ENCODE assay signal across 37 cellular contexts in genomic region chr9:15033316-15033715, GRCh38.
"Had no signal": no experiment of that assay in that cellular context is flagged by ENCODE, and none has a peak within 500 bp of the region (broad histone marks: within the 10 kb centered on the region; RNA-seq: fewer than 3 reads in every experiment).

No MANE protein-coding gene starts in this region.

- H3K9me3 ChIP-seq: ascending aorta had no signal

- ATAC-seq: activated CD8-positive, alpha-beta T cell treated with anti-CD3 and anti-CD28 coated beads for 36 hours; activated naive CD8-positive, alpha-beta T cell treated with anti-CD3 and anti-CD28 coated beads, Interleukin-2, amount 50 U/mL, for 24 hours; activated T-cell treated with anti-CD3 and anti-CD28 coated beads, Interleukin-2, amount 50 U/mL, for 4 hours; activated T-cell treated with anti-CD3 and anti-CD28 coated beads, Interleukin-2, amount 50 U/mL, for 72 hours; activated T-helper 17 cell treated with anti-CD3 and anti-CD28 coated beads, Interleukin-2, amount 50 U/mL, for 72 hours had no signal

- H3K27me3 Mint-ChIP-seq: activated B cell treated with CpG ODN at 0.5 μM for 24 hours; activated CD8-positive, alpha-beta T cell treated with anti-CD3 and anti-CD28 coated beads for 36 hours; activated naive CD4-positive, alpha-beta T cell treated with anti-CD3 and anti-CD28 coated beads, Interleukin-2, amount 10 ng/mL, durations not matched to agents 7 days and 5 days; activated naive CD8-positive, alpha-beta T cell treated with anti-CD3 and anti-CD28 coated beads, Interleukin-2, amount 50 U/mL, for 24 hours; activated T-helper 17 cell treated with anti-CD3 and anti-CD28 coated beads, Interleukin-2, amount 50 U/mL, for 72 hours; brain had no signal

- H3K4me3 ChIP-seq: ascending aorta, cardiac muscle cell had no signal

- H3K4me1 ChIP-seq: ascending aorta had no signal

- H3K36me3 Mint-ChIP-seq: activated CD4-positive, alpha-beta memory T cell treated with anti-CD3 and anti-CD28 coated beads for 36 hours; activated naive CD4-positive, alpha-beta T cell treated with anti-CD3 and anti-CD28 coated beads, Interleukin-2, amount 10 ng/mL, durations not matched to agents 7 days and 5 days; activated naive CD4-positive, alpha-beta T cell treated with anti-CD3 and anti-CD28 coated beads, Interleukin-2, amount 50 U/mL, for 24 hours; activated naive CD8-positive, alpha-beta T cell; activated naive CD8-positive, alpha-beta T cell treated with anti-CD3 and anti-CD28 coated beads, Interleukin-2, amount 10 ng/mL, durations not matched to agents 7 days and 5 days; brain had no signal

- DNase-seq: activated B cell treated with CpG ODN at 0.5 μM for 24 hours; activated CD4-positive, alpha-beta memory T cell treated with anti-CD3 and anti-CD28 coated beads for 36 hours; activated CD4-positive, alpha-beta T cell treated with anti-CD3 and anti-CD28 coated beads for 4 hours; activated CD4-positive, alpha-beta T cell treated with anti-CD3 and anti-CD28 coated beads, Interleukin-2, amount 10 ng/mL, durations not matched to agents 24 days and 14 days; activated CD4-positive, alpha-beta T cell treated with anti-CD3 and anti-CD28 coated beads, Interleukin-2, amount 50 U/mL, for 1 hour; activated CD4-positive, alpha-beta T cell treated with anti-CD3 and anti-CD28 coated beads, Interleukin-2, amount 50 U/mL, for 4 hours; activated CD4-positive, CD25-positive, alpha-beta regulatory T cell treated with anti-CD3 and anti-CD28 coated beads, Interleukin-2, amount 50 U/mL, for 72 hours; activated CD8-positive, alpha-beta memory T cell treated with anti-CD3 and anti-CD28 coated beads, Interleukin-2, amount 50 U/mL, for 4 hours; activated CD8-positive, alpha-beta T cell treated with anti-CD3 and anti-CD28 coated beads for 36 hours; activated effector memory CD4-positive, alpha-beta T cell treated with Interleukin-2 at 50 U/mL for 16 hours; activated gamma-delta T cell; activated naive CD4-positive, alpha-beta T cell treated with anti-CD3 and anti-CD28 coated beads, Interleukin-2, amount 10 ng/mL, durations not matched to agents 7 days and 5 days; activated naive CD4-positive, alpha-beta T cell treated with Interleukin-2 at 50 U/mL for 16 hours; activated naive CD8-positive, alpha-beta T cell treated with anti-CD3 and anti-CD28 coated beads, Interleukin-2, amount 10 ng/mL, durations not matched to agents 7 days and 5 days; activated naive CD8-positive, alpha-beta T cell treated with anti-CD3 and anti-CD28 coated beads, Interleukin-2, amount 50 U/mL, for 24 hours; activated T-cell treated with anti-CD3 and anti-CD28 coated beads for 4 hours; activated T-cell treated with anti-CD3 and anti-CD28 coated beads, Interleukin-2, amount 50 U/mL, for 1 hour; activated T-cell treated with anti-CD3 and anti-CD28 coated beads, Interleukin-2, amount 50 U/mL, for 4 hours; activated T-cell treated with anti-CD3 and anti-CD28 coated beads, Interleukin-2, amount 50 U/mL, for 72 hours; amygdala; anterior cingulate cortex; caudate nucleus; cerebellar nuclear complex; T-helper 1 cell; T-helper 2 cell; T-helper 9 cell had no signal

- H3K36me3 ChIP-seq: ascending aorta, cardiac muscle cell had no signal

- H3K27ac Mint-ChIP-seq: activated B cell treated with CpG ODN at 0.5 μM for 24 hours; activated CD4-positive, alpha-beta memory T cell treated with anti-CD3 and anti-CD28 coated beads for 36 hours; activated CD4-positive, alpha-beta T cell treated with anti-CD3 and anti-CD28 coated beads, Interleukin-2, amount 10 ng/mL, durations not matched to agents 24 days and 14 days; activated CD8-positive, alpha-beta T cell treated with anti-CD3 and anti-CD28 coated beads for 36 hours; activated naive CD4-positive, alpha-beta T cell treated with anti-CD3 and anti-CD28 coated beads, Interleukin-2, amount 10 ng/mL, durations not matched to agents 7 days and 5 days; activated naive CD4-positive, alpha-beta T cell treated with anti-CD3 and anti-CD28 coated beads, Interleukin-2, amount 50 U/mL, for 24 hours; activated naive CD8-positive, alpha-beta T cell; activated naive CD8-positive, alpha-beta T cell treated with anti-CD3 and anti-CD28 coated beads, Interleukin-2, amount 10 ng/mL, durations not matched to agents 7 days and 5 days; activated naive CD8-positive, alpha-beta T cell treated with anti-CD3 and anti-CD28 coated beads, Interleukin-2, amount 50 U/mL, for 24 hours; activated T-cell treated with anti-CD3 and anti-CD28 coated beads, Interleukin-2, amount 50 U/mL, for 72 hours; activated T-helper 1 cell treated with anti-CD3 and anti-CD28 coated beads, Interleukin-12 subunit alpha, Interleukin-12 subunit beta, Interleukin-2, Interleukin-4 antibody, amounts not matched to agents 30 ng/mL and 10 ng/mL and 1 ng/mL, durations not matched to agents 14 hours and 24 hours and 36 hours; activated T-helper 17 cell treated with anti-CD3 and anti-CD28 coated beads, Interleukin-2, amount 50 U/mL, for 72 hours; brain; T-helper 1 cell treated with Interleukin-12 subunit alpha and Interleukin-12 subunit beta and Interleukin-4 antibody, amounts not matched to agents 30 μg/mL and 1 μg/mL, for 36 hours; T-helper 2 cell treated with Interferon-gamma antibody and Interleukin-4, amounts not matched to agents 5 μg/mL and 100 μg/mL, for 36 hours had no signal

- H3K27me3 ChIP-seq: ascending aorta, cardiac muscle cell had no signal

- H3K4me1 Mint-ChIP-seq: activated B cell treated with CpG ODN at 0.5 μM for 24 hours; activated CD4-positive, alpha-beta T cell treated with anti-CD3 and anti-CD28 coated beads, Interleukin-2, amount 10 ng/mL, durations not matched to agents 24 days and 14 days; activated naive CD4-positive, alpha-beta T cell treated with anti-CD3 and anti-CD28 coated beads, Interleukin-2, amount 10 ng/mL, durations not matched to agents 7 days and 5 days; activated naive CD4-positive, alpha-beta T cell treated with anti-CD3 and anti-CD28 coated beads, Interleukin-2, amount 50 U/mL, for 24 hours; activated naive CD8-positive, alpha-beta T cell treated with anti-CD3 and anti-CD28 coated beads, Interleukin-2, amount 10 ng/mL, durations not matched to agents 7 days and 5 days; activated naive CD8-positive, alpha-beta T cell treated with anti-CD3 and anti-CD28 coated beads, Interleukin-2, amount 50 U/mL, for 24 hours; activated T-helper 17 cell treated with anti-CD3 and anti-CD28 coated beads, Interleukin-2, amount 50 U/mL, for 72 hours; brain; central memory CD8-positive, alpha-beta T cell had no signal

- H3K27ac ChIP-seq: ascending aorta, cardiac muscle cell, VCaP had no signal

- H3K4me3 Mint-ChIP-seq: activated B cell treated with CpG ODN at 0.5 μM for 24 hours; activated CD4-positive, alpha-beta memory T cell treated with anti-CD3 and anti-CD28 coated beads for 36 hours; activated CD4-positive, alpha-beta T cell treated with anti-CD3 and anti-CD28 coated beads, Interleukin-2, amount 10 ng/mL, durations not matched to agents 24 days and 14 days; activated CD8-positive, alpha-beta T cell treated with anti-CD3 and anti-CD28 coated beads for 36 hours; activated naive CD4-positive, alpha-beta T cell treated with anti-CD3 and anti-CD28 coated beads, Interleukin-2, amount 10 ng/mL, durations not matched to agents 7 days and 5 days; activated naive CD4-positive, alpha-beta T cell treated with anti-CD3 and anti-CD28 coated beads, Interleukin-2, amount 50 U/mL, for 24 hours; activated naive CD8-positive, alpha-beta T cell; activated naive CD8-positive, alpha-beta T cell treated with anti-CD3 and anti-CD28 coated beads, Interleukin-2, amount 10 ng/mL, durations not matched to agents 7 days and 5 days; activated naive CD8-positive, alpha-beta T cell treated with anti-CD3 and anti-CD28 coated beads, Interleukin-2, amount 50 U/mL, for 24 hours; activated T-cell treated with anti-CD3 and anti-CD28 coated beads, Interleukin-2, amount 50 U/mL, for 4 hours; activated T-cell treated with anti-CD3 and anti-CD28 coated beads, Interleukin-2, amount 50 U/mL, for 72 hours; activated T-helper 1 cell treated with anti-CD3 and anti-CD28 coated beads, Interleukin-12 subunit alpha, Interleukin-12 subunit beta, Interleukin-2, Interleukin-4 antibody, amounts not matched to agents 30 ng/mL and 10 ng/mL and 1 ng/mL, durations not matched to agents 14 hours and 24 hours and 36 hours; activated T-helper 17 cell treated with anti-CD3 and anti-CD28 coated beads, Interleukin-2, amount 50 U/mL, for 72 hours; brain; central memory CD8-positive, alpha-beta T cell; T-helper 1 cell treated with Interleukin-12 subunit alpha and Interleukin-12 subunit beta and Interleukin-4 antibody, amounts not matched to agents 30 μg/mL and 1 μg/mL, for 36 hours; T-helper 2 cell treated with Interferon-gamma antibody and Interleukin-4, amounts not matched to agents 5 μg/mL and 100 μg/mL, for 36 hours had no signal

- H3K9me3 Mint-ChIP-seq: activated B cell treated with CpG ODN at 0.5 μM for 24 hours; activated CD4-positive, alpha-beta T cell treated with anti-CD3 and anti-CD28 coated beads, Interleukin-2, amount 10 ng/mL, durations not matched to agents 24 days and 14 days; activated naive CD4-positive, alpha-beta T cell treated with anti-CD3 and anti-CD28 coated beads, Interleukin-2, amount 10 ng/mL, durations not matched to agents 7 days and 5 days; activated naive CD4-positive, alpha-beta T cell treated with anti-CD3 and anti-CD28 coated beads, Interleukin-2, amount 50 U/mL, for 24 hours; activated naive CD8-positive, alpha-beta T cell treated with anti-CD3 and anti-CD28 coated beads, Interleukin-2, amount 10 ng/mL, durations not matched to agents 7 days and 5 days; T-helper 1 cell treated with Interleukin-12 subunit alpha and Interleukin-12 subunit beta and Interleukin-4 antibody, amounts not matched to agents 30 μg/mL and 1 μg/mL, for 36 hours; T-helper 2 cell treated with Interferon-gamma antibody and Interleukin-4, amounts not matched to agents 5 μg/mL and 100 μg/mL, for 36 hours had no signal
